ENCODE assay signal across 8 cellular contexts in genomic region chr22:30212363-30212995, GRCh38. TPM values are rescaled to one million over a fixed set of nuclear protein-coding genes. Genes with fewer than 3 reads are reported as not detected.
DNase-seq lines count a peak whose midpoint lies in the region; ATAC-seq and TF ChIP-seq lines count a peak whose summit lies in the region.

No MANE protein-coding gene starts in this region.

- H2AFZ ChIP-seq in Loucy (ENCODE audit: low read length) (peak overlapping the region; percentile 70; the same call in 1 of the 2 replicates), Karpas-422 (ENCODE audit: low read length) (no peak overlapping the region)

- H3K27ac ChIP-seq in CD4-positive, CD25-positive, alpha-beta regulatory T cell (ENCODE audit: insufficient read depth, low read length, poor library complexity, severe bottlenecking) = no peak overlapping the region
- peak overlapping the region in 1 of 2 donors; percentile 82 for H3K27ac ChIP-seq in lung (ENCODE audit: low read depth in 1 of 2, low read length in 1 of 2)
- no peak overlapping the region for H3K27ac ChIP-seq in Karpas-422 (ENCODE audit: low read length)

- no peak overlapping the region for H3K4me2 ChIP-seq in Loucy (ENCODE audit: low read depth, low read length, poor library complexity, severe bottlenecking)
- no peak overlapping the region for H3K4me2 ChIP-seq in Karpas-422 (ENCODE audit: low read depth, low read length, poor library complexity, severe bottlenecking)

- H4K20me1 ChIP-seq in Loucy (ENCODE audit: insufficient read depth, low read length, poor library complexity, severe bottlenecking) = no peaks in the 10 kb centered on the region
- H4K20me1 ChIP-seq in Karpas-422 (ENCODE audit: insufficient read depth, low read depth, low read length) = no peaks in the 10 kb centered on the region

- 37 to 48% methylated on average over 5 of the region's 5 CpGs for WGBS in lung, 2 donors

- peaks cover 8% of the 10 kb centered on the region for H3K27me3 Mint-ChIP-seq in CD4-positive, CD25-positive, alpha-beta regulatory T cell
- H3K27me3 Mint-ChIP-seq in brain = peaks cover 6% of the 10 kb centered on the region

- H3K9me3 Mint-ChIP-seq in CD4-positive, CD25-positive, alpha-beta regulatory T cell = no peaks in the 10 kb centered on the region
- H3K9me3 Mint-ChIP-seq in brain = peaks cover 0 to 9% (median 0%) of the 10 kb centered on the region in 5 experiments

- TF ChIP-seq CTCF in Loucy (conservative IDR thresholded peaks at IDR 0.05; ENCODE audit: low read length) (no peak), brain (conservative IDR thresholded peaks at IDR 0.05) (no peak), lung (IDR thresholded peaks at IDR 0.05; ENCODE audit: control extremely low read depth, extremely low read depth) (no peak)

- H3K4me3 ChIP-seq in CD4-positive, CD25-positive, alpha-beta regulatory T cell (ENCODE audit: low read depth, low read length) = no peak overlapping the region
- H3K4me3 ChIP-seq in Loucy (ENCODE audit: low read length, poor library complexity, severe bottlenecking) (no peak overlapping the region), lung (no peak overlapping the region), Karpas-422 (ENCODE audit: low read length) (no peak overlapping the region)

- H3K9me2 ChIP-seq in Loucy (replicated peaks; ENCODE audit: low read depth, low read length) = no peaks in the 10 kb centered on the region
- H3K9me2 ChIP-seq in Karpas-422 (replicated peaks; ENCODE audit: insufficient read depth, low read length) = no peaks in the 10 kb centered on the region

- no peaks in the 10 kb centered on the region for H3K4me1 ChIP-seq in CD4-positive, CD25-positive, alpha-beta regulatory T cell (ENCODE audit: control insufficient read depth, insufficient read depth, low read length, poor library complexity, severe bottlenecking)
- H3K4me1 ChIP-seq in Loucy (ENCODE audit: insufficient read depth, low read length, poor library complexity, severe bottlenecking) (peaks cover 8% of the 10 kb centered on the region), lung (ENCODE audit: control insufficient read depth in 2 of 2, insufficient read depth in 2 of 2, low read length in 2 of 2) (peaks cover 0 to 12% of the 10 kb centered on the region in 2 donors), Karpas-422 (ENCODE audit: low read length) (no peaks in the 10 kb centered on the region)

- H3F3A ChIP-seq in Loucy (ENCODE audit: low read depth) = no peaks in the 10 kb centered on the region

- H3K27ac Mint-ChIP-seq in CD4-positive, CD25-positive, alpha-beta regulatory T cell = peak overlapping the region in 2 of 3 donors; percentile 44 to 85
- peak overlapping the region in 4 of 5 experiments; percentile 17 to 86 (median 52) for H3K27ac Mint-ChIP-seq in brain

- H3K4me1 Mint-ChIP-seq in CD4-positive, CD25-positive, alpha-beta regulatory T cell = peaks cover 0 to 23% (median 4%) of the 10 kb centered on the region in 4 donors
- H3K4me1 Mint-ChIP-seq in brain = peaks cover 52% of the 10 kb centered on the region

- H3K79me2 ChIP-seq in Loucy (ENCODE audit: insufficient read depth, low read length) = no peaks in the 10 kb centered on the region
- H3K79me2 ChIP-seq in Karpas-422 (ENCODE audit: low read length) = no peaks in the 10 kb centered on the region

- no peaks in the 10 kb centered on the region for H3K36me3 Mint-ChIP-seq in CD4-positive, CD25-positive, alpha-beta regulatory T cell
- H3K36me3 Mint-ChIP-seq in brain = no peaks in the 10 kb centered on the region

- no peaks in the 10 kb centered on the region for H3K36me3 ChIP-seq in CD4-positive, CD25-positive, alpha-beta regulatory T cell (ENCODE audit: control insufficient read depth, insufficient read depth, low read length)
- H3K36me3 ChIP-seq in Loucy (ENCODE audit: insufficient read depth, low read length) (no peaks in the 10 kb centered on the region), lung (ENCODE audit: control insufficient read depth in 2 of 2, insufficient read depth in 2 of 2, low read length in 2 of 2) (no peaks in the 10 kb centered on the region), Karpas-422 (ENCODE audit: insufficient read depth, low read length) (no peaks in the 10 kb centered on the region)

- no peak overlapping the region for H3K4me3 Mint-ChIP-seq in CD4-positive, CD25-positive, alpha-beta regulatory T cell
- no peak overlapping the region for H3K4me3 Mint-ChIP-seq in brain

- ATAC-seq in CD4-positive, CD25-positive, alpha-beta regulatory T cell (ENCODE audit: low read depth in 2 of 2) = no peak
- ATAC-seq in lung (ENCODE audit: insufficient read depth, low FRiP score) = peak; percentile 83

- DNase-seq in CD4-positive, CD25-positive, alpha-beta regulatory T cell = no peak
- DNase-seq in lung (ENCODE audit: low spot score) = peak; percentile 89
- no peak for DNase-seq in NCI-H82 treated with DMSO at 0.1 percent for 48 hours (lab: John Stamatoyannopoulos, UW; ENCODE audit: unreplicated experiment)
- no peak for DNase-seq in Karpas-422
- no peak for DNase-seq in stimulated activated CD4-positive, alpha-beta T cell treated with anti-CD3 and anti-CD28 coated beads, Interleukin-4, amount 100 ng/mL, for 24 hours
- DNase-seq in epidermal melanocyte (ENCODE audit: insufficient read length, low spot score) = no peak

- H3K27me3 ChIP-seq in CD4-positive, CD25-positive, alpha-beta regulatory T cell (ENCODE audit: control insufficient read depth, insufficient read depth, low read length) = no peaks in the 10 kb centered on the region
- H3K27me3 ChIP-seq in Loucy (ENCODE audit: insufficient read depth, low read length, poor library complexity, severe bottlenecking) = no peaks in the 10 kb centered on the region
- H3K27me3 ChIP-seq in lung (ENCODE audit: control insufficient read depth, insufficient read depth) = no peaks in the 10 kb centered on the region
- no peaks in the 10 kb centered on the region for H3K27me3 ChIP-seq in Karpas-422 (ENCODE audit: low read length)

- no peaks in the 10 kb centered on the region for H3K9me3 ChIP-seq in CD4-positive, CD25-positive, alpha-beta regulatory T cell (ENCODE audit: control insufficient read depth in 2 of 2, low read length in 2 of 2)
- H3K9me3 ChIP-seq in Loucy (ENCODE audit: insufficient read depth, low read depth, low read length) (no peaks in the 10 kb centered on the region), lung (ENCODE audit: control insufficient read depth in 2 of 2, insufficient read depth in 1 of 2, low read length in 1 of 2) (no peaks in the 10 kb centered on the region), Karpas-422 (ENCODE audit: low read length) (no peaks in the 10 kb centered on the region)

- no peak overlapping the region for H3K9ac ChIP-seq in Loucy (ENCODE audit: low read depth, low read length, poor library complexity, severe bottlenecking)
- no peak overlapping the region for H3K9ac ChIP-seq in Karpas-422 (ENCODE audit: low read length)

RNA-seq across cellular contexts. Expression of gene LIF, which starts 34.1 kb away (rescaled TPM):
- 0.96 TPM for total RNA-seq in CD4-positive, CD25-positive, alpha-beta regulatory T cell
- not detected for polyA plus RNA-seq in CD4-positive, CD25-positive, alpha-beta regulatory T cell
- polyA plus RNA-seq in brain (ENCODE audit: insufficient read depth, low read depth, low replicate concordance) = 0.22 TPM
- total RNA-seq in lung = 1 to 10 TPM in 1 of 2 donors, under 1 TPM in 1; 0.77 to 5.1 TPM
- 10 to 100 TPM in 1 of 2 donors, 1 to 10 TPM in 1; 5.1 to 26.1 TPM for polyA plus RNA-seq in lung
- total RNA-seq in Karpas-422 (2014; rRNA removed; shearing (Covaris generic); ENCODE audit: low replicate concordance) = not detected in 2 replicates

RNA-seq across cellular contexts. Expression of gene OSM, which starts 54.2 kb away (rescaled TPM):
- 24.0 TPM for total RNA-seq in CD4-positive, CD25-positive, alpha-beta regulatory T cell
- 1 to 10 TPM; 2.4 to 7.0 (median 4.8) TPM for polyA plus RNA-seq in CD4-positive, CD25-positive, alpha-beta regulatory T cell
- polyA plus RNA-seq in brain (ENCODE audit: insufficient read depth, low read depth, low replicate concordance) (not detected), lung (10 to 100 TPM in 1 of 2 donors, under 1 TPM in 1; 0.57 to 33.2 TPM)
- 1 to 10 TPM; 1.8 to 3.3 TPM for total RNA-seq in lung
- not detected in 2 replicates for total RNA-seq in Karpas-422 (2014; rRNA removed; shearing (Covaris generic); ENCODE audit: low replicate concordance)
